Comparison of ENCODE assay signal across 10 cellular contexts in genomic region chr10:132630666-132631347, GRCh38.
DNase-seq lines count a peak whose midpoint lies in the region; ATAC-seq, FAIRE-seq and TF ChIP-seq lines count a peak whose summit lies in the region.
"Had no signal": no experiment of that assay in that cellular context is flagged by ENCODE, and none has a peak within 500 bp of the region (broad histone marks: within the 10 kb centered on the region; RNA-seq: fewer than 3 reads in every experiment).

No MANE protein-coding gene starts in this region.

- H3K9ac ChIP-seq in kidney (ENCODE audit: low read length in 2 of 2): peak overlapping the region in 1 of 2 donors; percentile 41

- in situ Hi-C loops in KBM-7 (cut with MboI; ENCODE audit: low pct_unique_long_range_greater_than_20kb, low sequenced_read_pairs): loop anchor here (10.0 kb wide), 1 partner anchor 176 kb away; no protein-coding TSS in a partner anchor

- TF ChIP-seq CTCF in AG10803 (conservative IDR thresholded peaks at IDR 0.05; ENCODE audit: low read length): no peak
- no peak for TF ChIP-seq CTCF in coronary artery (IDR thresholded peaks at IDR 0.05)
- TF ChIP-seq CTCF in kidney (IDR thresholded peaks at IDR 0.05; ENCODE audit: borderline replicate concordance, extremely low read depth, insufficient read depth): no peak
- TF ChIP-seq CTCF in sigmoid colon (IDR thresholded peaks at IDR 0.05): no peak

- DNase-seq in AG10803 (ENCODE audit: low read depth) (peak; percentile 17), coronary artery (ENCODE audit: low spot score) (peak; percentile 93), kidney (peak; percentile 83), sigmoid colon (peak; percentile 95), DMS79 (lab: John Stamatoyannopoulos, UW) (no peak), KBM-7 (no peak), amniotic stem cell (lab: John Stamatoyannopoulos, UW) (no peak)
- DNase-seq: trophoblast cell had no signal

- H3K4me1 ChIP-seq in kidney (ENCODE audit: control insufficient read depth in 1 of 2, insufficient read depth in 1 of 2, low read depth in 1 of 2, low read length in 2 of 2): peaks cover 9 to 44% of the 10 kb centered on the region in 2 donors
- H3K4me1 ChIP-seq in sigmoid colon: peaks cover 0 to 96% (median 94%) of the 10 kb centered on the region in 4 donors

- no peak overlapping the region for H3K4me3 ChIP-seq in AG10803 (ENCODE audit: low read length)
- H3K4me3 ChIP-seq in coronary artery: peak overlapping the region; percentile 21
- H3K4me3 ChIP-seq in kidney (ENCODE audit: low read length in 2 of 2): no peak overlapping the region
- H3K4me3 ChIP-seq in sigmoid colon: no peak overlapping the region

- H3K27ac ChIP-seq in coronary artery (peak overlapping the region; percentile 90 to 97), kidney (ENCODE audit: low read depth in 2 of 2, low read length in 2 of 2) (peak overlapping the region; percentile 45 to 54), sigmoid colon (peak overlapping the region; percentile 88 to 98 (median 96))

- FAIRE-seq in kidney (lab: Jason Lieb, UNC): no peak
- FAIRE-seq: endometrium had no signal

- no peak for ATAC-seq in GM21526 (IDR thresholded peaks at IDR 0.05; ENCODE audit: low FRiP score, unreplicated experiment)

- H3K27me3 ChIP-seq in sigmoid colon: no peaks in the 10 kb centered on the region

- TF ChIP-seq POLR2A in sigmoid colon (IDR thresholded peaks at IDR 0.05): no peak

- intact Hi-C loops in kidney (cut with DNase I): no loop called here
- intact Hi-C loops in sigmoid colon (cut with DNase I): loop anchor here (1.0 to 5.0 kb wide), 4 partner anchors 54 to 234 kb away; partner anchors contain the start of genes INPP5A and PWWP2B

- H3K36me3 ChIP-seq in kidney (ENCODE audit: control insufficient read depth in 1 of 2, insufficient read depth in 2 of 2, low read length in 2 of 2): no peaks in the 10 kb centered on the region
- no peaks in the 10 kb centered on the region for H3K36me3 ChIP-seq in sigmoid colon

- peak in 1 of 4 donors; percentile 71 for TF ChIP-seq EP300 in sigmoid colon (IDR thresholded peaks at IDR 0.05)

- no peaks in the 10 kb centered on the region for H3K9me3 ChIP-seq in kidney (ENCODE audit: control insufficient read depth in 1 of 2, low read length in 2 of 2)
- H3K9me3 ChIP-seq in sigmoid colon: no peaks in the 10 kb centered on the region

- 89 to 94% methylated on average over 25 of the region's 25 CpGs for WGBS in sigmoid colon, 2 donors

Comparison
In these comparisons a context has a peak if more than half of its experiments do, and no peak if none do; other contexts are left out.
1. DNase-seq: peak in AG10803 (single experiment), coronary artery (single experiment), kidney (single experiment) and sigmoid colon (single experiment); none in DMS79 (single experiment), KBM-7 (single experiment) and amniotic stem cell (single experiment).
2. Peak in every context shown above with its lines, with median percentiles within 50 percentile points of each other: H3K27ac ChIP-seq.